Comparison of ENCODE assay signal across 23 cellular contexts in genomic region chr18:54515149-54515548, GRCh38.
DNase-seq lines count a peak whose midpoint lies in the region; ATAC-seq and TF ChIP-seq lines count a peak whose summit lies in the region.
"Had no signal": no experiment of that assay in that cellular context is flagged by ENCODE, and none has a peak within 500 bp of the region (broad histone marks: within the 10 kb centered on the region; RNA-seq: fewer than 3 reads in every experiment).

No MANE protein-coding gene starts in this region.

- peaks cover 8% of the 10 kb centered on the region for H3K27me3 ChIP-seq in mammary epithelial cell (ENCODE audit: insufficient read depth, low read length)
- no peaks in the 10 kb centered on the region for H3K27me3 ChIP-seq in hepatocyte

- H3K4me3 Mint-ChIP-seq in MCF 10A (ENCODE audit: unreplicated experiment) (no peak overlapping the region), chondrocyte (ENCODE audit: unreplicated experiment) (no peak overlapping the region)
- H3K4me3 Mint-ChIP-seq: CD4-positive, CD25-positive, alpha-beta regulatory T cell; T-helper 17 cell had no signal

- in situ Hi-C loops in mammary epithelial cell (cut with MboI; ENCODE audit: low sequenced_read_pairs in 2 of 2), result no loop called here

- H3K4me1 ChIP-seq in mammary epithelial cell (ENCODE audit: insufficient read depth, low read length) (no peaks in the 10 kb centered on the region), hepatocyte (ENCODE audit: insufficient read depth) (peaks cover 6% of the 10 kb centered on the region)

- H3K4me3 ChIP-seq in mammary epithelial cell (replicated peaks in 1 of 3; ENCODE audit: insufficient read depth in 1 of 3, low read depth in 2 of 3, low read length in 3 of 3) (no peak overlapping the region), hepatocyte (no peak overlapping the region)
- H3K4me3 ChIP-seq: GM12878, GM23248, SK-N-MC had no signal

- H3K79me2 ChIP-seq in mammary epithelial cell (ENCODE audit: insufficient read depth, low read length) (no peaks in the 10 kb centered on the region), hepatocyte (no peaks in the 10 kb centered on the region)

- H3K9me3 Mint-ChIP-seq in MCF 10A (ENCODE audit: unreplicated experiment) (no peaks in the 10 kb centered on the region), chondrocyte (ENCODE audit: low read depth) (no peaks in the 10 kb centered on the region)

- H3K9me2 ChIP-seq in hepatocyte (replicated peaks; ENCODE audit: insufficient read depth), result no peaks in the 10 kb centered on the region

- H3K4me1 Mint-ChIP-seq in MCF 10A (ENCODE audit: insufficient read depth, unreplicated experiment) (no peaks in the 10 kb centered on the region), chondrocyte (ENCODE audit: low read depth) (no peaks in the 10 kb centered on the region)
- H3K4me1 Mint-ChIP-seq: CD4-positive, CD25-positive, alpha-beta regulatory T cell; T-helper 17 cell had no signal

- H3K27me3 Mint-ChIP-seq in MCF 10A (ENCODE audit: insufficient read depth, unreplicated experiment) (peaks cover 30% of the 10 kb centered on the region), chondrocyte (ENCODE audit: low read depth) (peaks cover 24% of the 10 kb centered on the region)

- intact Hi-C loops in mammary epithelial cell (cut with micrococcal nuclease), result no loop called here
- intact Hi-C loops in MCF 10A (cut with micrococcal nuclease), result no loop called here

- H3K36me3 ChIP-seq in mammary epithelial cell (ENCODE audit: insufficient read depth, low read length) (no peaks in the 10 kb centered on the region), hepatocyte (replicated peaks; ENCODE audit: insufficient read depth, low read depth) (no peaks in the 10 kb centered on the region)

- H3K36me3 Mint-ChIP-seq in MCF 10A (ENCODE audit: insufficient read depth, unreplicated experiment) (no peaks in the 10 kb centered on the region), chondrocyte (ENCODE audit: low read depth) (no peaks in the 10 kb centered on the region)
- H3K36me3 Mint-ChIP-seq: CD4-positive, CD25-positive, alpha-beta regulatory T cell had no signal

- BruUV-seq in mammary epithelial cell (replicated peaks; lab: Mats Ljungman, UMichigan) (no TSS peak), MCF 10A (replicated peaks; lab: Mats Ljungman, UMichigan) (no TSS peak)

- no peak for ATAC-seq in GM21367 (IDR thresholded peaks at IDR 0.05; ENCODE audit: unreplicated experiment)
- ATAC-seq: GM12878, PC-3, T-helper 17 cell had no signal

- no peak overlapping the region for H3K4me2 ChIP-seq in mammary epithelial cell (ENCODE audit: insufficient read depth, low read depth, low read length)
- H3K4me2 ChIP-seq in hepatocyte, result peak overlapping the region; percentile 45

- dilution Hi-C loops in mammary epithelial cell (cut with HindIII; ENCODE audit: low sequenced_read_pairs), result no loop called here

- no peak for TF ChIP-seq CTCF in mammary epithelial cell (conservative IDR thresholded peaks at IDR 0.05 in 1 of 2, IDR thresholded peaks at IDR 0.05 in 1 of 2; ENCODE audit: extremely low read depth in 1 of 2, insufficient read depth in 1 of 2, low read depth in 1 of 2, low read length in 2 of 2)
- TF ChIP-seq CTCF in MCF 10A (IDR thresholded peaks at IDR 0.05; ENCODE audit: unreplicated experiment), result no peak
- TF ChIP-seq CTCF in hepatocyte (IDR thresholded peaks at IDR 0.05; ENCODE audit: poor library complexity), result no peak
- TF ChIP-seq CTCF in chondrocyte (IDR thresholded peaks at IDR 0.05), result no peak

- H2AFZ ChIP-seq in mammary epithelial cell (ENCODE audit: low read depth, low read length) (peak overlapping the region; percentile 32), hepatocyte (no peak overlapping the region)
- H2AFZ ChIP-seq: GM23248 had no signal

- H3K9ac ChIP-seq in mammary epithelial cell (ENCODE audit: insufficient read depth, low read length), result no peak overlapping the region
- H3K9ac ChIP-seq: GM23248 had no signal

- CTCF ChIA-PET in mammary epithelial cell (lab: Charles Lee; ENCODE audit: low non-redundant PET), result no interaction called here
- CTCF ChIA-PET in MCF 10A (lab: Yijun Ruan, JAX), result interaction anchor here (1.3 kb wide), 1 partner anchor 26 kb away, joined by 4 read pairs; no protein-coding TSS in a partner anchor

- POLR2A ChIA-PET in MCF 10A (lab: Yijun Ruan, JAX), result no interaction called here

- 62% methylated on average over 2 of the region's 2 CpGs for whole genome bisulfite sequencing in mammary epithelial cell (ENCODE audit: low coverage, missing lambda C conversion rate)
- WGBS in hepatocyte (ENCODE audit: low lambda C conversion rate, missing lambda C conversion rate), result 72% methylated on average over 2 of the region's 2 CpGs

- no peaks in the 10 kb centered on the region for H4K20me1 ChIP-seq in mammary epithelial cell (ENCODE audit: insufficient read depth, low read length)
- no peaks in the 10 kb centered on the region for H4K20me1 ChIP-seq in hepatocyte (ENCODE audit: insufficient read depth, poor library complexity, severe bottlenecking)

- H3K27ac ChIP-seq in mammary epithelial cell (ENCODE audit: insufficient read depth, low read depth, low read length), result no peak overlapping the region
- H3K27ac ChIP-seq in hepatocyte, result peak overlapping the region; percentile 7
- H3K27ac ChIP-seq: GM23248, SK-N-MC had no signal

- H3K27ac Mint-ChIP-seq in MCF 10A (ENCODE audit: low read depth, unreplicated experiment) (no peak overlapping the region), chondrocyte (ENCODE audit: unreplicated experiment) (no peak overlapping the region)
- H3K27ac Mint-ChIP-seq: CD4-positive, CD25-positive, alpha-beta regulatory T cell; T-helper 17 cell had no signal

- DNase-seq in mammary epithelial cell (no peak), MCF 10A (ENCODE audit: unreplicated experiment) (no peak), NCI-H69 (lab: John Stamatoyannopoulos, UW) (peak; percentile 42), hepatocyte (ENCODE audit: low spot score) (no peak), T-helper 2 cell (no peak), chondrocyte (ENCODE audit: low spot score) (no peak)
- DNase-seq: CD4-positive, CD25-positive, alpha-beta regulatory T cell; DMS79 treated with DMSO at 0.1 percent for 48 hours; GM23248; Kasumi-1; NCI-H1092; NCI-H146; NCI-H2029; NCI-H226; NCI-H510A treated with DMSO at 0.1 percent for 48 hours; NCI-H774; PC-3; SHP77 treated with DMSO at 0.1 percent for 48 hours; SW 1271; T-helper 17 cell had no signal

- no peaks in the 10 kb centered on the region for H3K9me3 ChIP-seq in mammary epithelial cell (replicated peaks; ENCODE audit: insufficient read depth, low read length)
- no peaks in the 10 kb centered on the region for H3K9me3 ChIP-seq in hepatocyte (ENCODE audit: low read depth)
